Comparison of ENCODE assay signal across 8 cellular contexts in the genomic region with DNA sequence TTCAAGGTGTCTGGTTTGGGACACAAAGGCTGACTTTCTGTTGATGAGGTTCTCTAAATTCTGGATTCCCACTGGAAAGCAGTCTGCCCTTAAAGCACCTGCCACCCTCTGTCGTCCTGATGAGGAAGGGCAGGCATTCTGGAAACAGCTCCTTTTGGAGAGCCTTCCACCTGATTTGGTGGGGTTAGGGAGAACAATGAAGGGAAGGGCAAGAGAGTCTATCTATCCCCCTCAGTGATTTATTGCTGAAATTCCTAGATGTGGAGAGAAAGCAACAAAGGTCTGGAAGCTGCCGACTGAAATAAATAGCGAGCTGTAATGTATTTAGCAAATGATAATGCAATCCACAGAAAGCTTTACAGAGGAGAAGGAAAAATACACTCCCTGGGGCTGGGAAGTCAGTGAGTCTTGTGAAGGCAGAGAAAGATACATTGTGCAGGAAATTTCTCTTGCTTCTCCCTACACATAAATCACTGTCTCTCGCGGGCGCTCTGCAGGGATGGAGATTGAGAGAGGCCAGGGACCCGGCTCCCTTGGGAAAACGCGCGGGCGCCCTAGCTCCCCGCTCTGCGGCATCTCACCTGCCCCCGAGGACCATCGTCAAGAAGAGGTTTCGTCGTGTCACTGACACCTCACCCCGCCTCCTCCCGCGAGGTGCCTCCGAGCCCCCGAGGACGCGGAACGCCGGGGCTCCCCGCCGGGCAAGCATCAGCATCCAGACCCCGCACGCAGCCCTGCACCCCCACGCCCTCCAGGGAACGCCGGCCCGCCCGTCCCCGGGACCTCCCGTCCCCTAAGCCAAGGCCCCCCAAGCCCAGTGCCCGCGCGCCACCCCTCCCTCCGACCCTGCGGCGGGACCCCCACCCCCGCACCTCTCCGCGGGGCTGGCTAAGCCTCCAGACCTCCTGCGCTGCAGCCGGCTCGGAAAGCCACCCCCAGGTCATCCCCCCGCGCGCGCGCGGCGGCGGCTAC. TPM values are rescaled to one million over a fixed set of nuclear protein-coding genes. Genes with fewer than 3 reads are reported as not detected.
DNase-seq lines count a peak whose midpoint lies in the region; ATAC-seq and TF ChIP-seq lines count a peak whose summit lies in the region.

No MANE protein-coding gene starts in this region.

- DNase-seq in NCI-H774 (lab: John Stamatoyannopoulos, UW): peak; percentile 38
- DNase-seq in activated naive CD8-positive, alpha-beta T cell treated with anti-CD3 and anti-CD28 coated beads, Interleukin-2, amount 50 U/mL, for 16 hours (ENCODE audit: low read depth, low spot score): peak; percentile 12
- peak; percentile 25 for DNase-seq in hepatic stellate cell (ENCODE audit: low spot score)
- peak; percentile 40 for DNase-seq in renal cortical epithelial cell (ENCODE audit: low read depth)
- no peak for DNase-seq in NOMO-1 (lab: John Stamatoyannopoulos, UW; ENCODE audit: unreplicated experiment in 2 of 2)

- TF ChIP-seq CTCF in DOHH2 (IDR thresholded peaks at IDR 0.05; ENCODE audit: low read depth, low read length, poor library complexity, severe bottlenecking): no peak

- H3K4me1 ChIP-seq in DOHH2 (ENCODE audit: control insufficient read depth, low read length): peaks cover 15% of the 10 kb centered on the region

- no peaks in the 10 kb centered on the region for H3F3A ChIP-seq in DOHH2 (ENCODE audit: control insufficient read depth, insufficient read depth)

- no peak overlapping the region for H3K27ac ChIP-seq in DOHH2 (ENCODE audit: low read depth, low read length)

- H3K36me3 ChIP-seq in DOHH2 (ENCODE audit: control insufficient read depth, low read length): no peaks in the 10 kb centered on the region

- no peaks in the 10 kb centered on the region for H3K9me2 ChIP-seq in DOHH2 (replicated peaks; ENCODE audit: control insufficient read depth, low read length)

- peaks cover 45% of the 10 kb centered on the region for H3K27me3 ChIP-seq in DOHH2 (ENCODE audit: control insufficient read depth, low read length)

- no peaks in the 10 kb centered on the region for H3K9me3 ChIP-seq in DOHH2 (ENCODE audit: control insufficient read depth, insufficient read depth, low read length)

- H3K4me2 ChIP-seq in DOHH2 (ENCODE audit: low read length): peak overlapping the region; percentile 94

- peak; percentile 3 for ATAC-seq in HG02973 (IDR thresholded peaks at IDR 0.05; ENCODE audit: unreplicated experiment)
- no peak for ATAC-seq in GM18517 (IDR thresholded peaks at IDR 0.05; ENCODE audit: unreplicated experiment)

- H4K20me1 ChIP-seq in DOHH2 (ENCODE audit: control insufficient read depth, insufficient read depth, low read depth, low read length): no peaks in the 10 kb centered on the region

- peak overlapping the region; percentile 77 for H3K4me3 ChIP-seq in DOHH2 (ENCODE audit: low read length)

- no peaks in the 10 kb centered on the region for H3K79me2 ChIP-seq in DOHH2 (ENCODE audit: control insufficient read depth, low read length)

RNA-seq across cellular contexts. Expression of a gene that starts 0.7 kb away (rescaled TPM):
- 5.7 and 9.4 TPM in 2 replicates for total RNA-seq in renal cortical epithelial cell

Comparison
In these comparisons a context has a peak if more than half of its experiments do, and no peak if none do; other contexts are left out.
1. DNase-seq: peak in NCI-H774 (single experiment), activated naive CD8-positive, alpha-beta T cell treated with anti-CD3 and anti-CD28 coated beads, Interleukin-2, amount 50 U/mL, for 16 hours (single experiment), hepatic stellate cell (single experiment) and renal cortical epithelial cell (single experiment); none in NOMO-1 (0 of 2).